Comparison of ENCODE assay signal across 1 cellular context in genomic region chr20:46132705-46133120, GRCh38.
TF ChIP-seq lines count a peak whose summit lies in the region.

No MANE protein-coding gene starts in this region.

TF ChIP-seq in HepG2, 621 proteins besides CTCF, POLR2A, EP300 and RAD21 (continued from another document and continues in another):
- TF ChIP-seq IRF9 (CRISPR knock-in tag; IDR thresholded peaks at IDR 0.05; ENCODE audit: borderline replicate concordance) = no peak
- TF ChIP-seq SRSF1 (optimal IDR thresholded peaks at IDR 0.05; ENCODE audit: low read depth, low read length) = no peak
- 0 out of 2 replicates have a peak, but pooled peaks have one; percentile 49 for TF ChIP-seq ZNF792 (CRISPR knock-in tag; IDR thresholded peaks at IDR 0.05)
- TF ChIP-seq POLR2AphosphoS2 (IDR thresholded peaks at IDR 0.05; ENCODE audit: low read depth, low read length) = no peak
- TF ChIP-seq ZNF891 (CRISPR knock-in tag; IDR thresholded peaks at IDR 0.05) = 0 out of 2 replicates have a peak, but pooled peaks have one; percentile 36
- TF ChIP-seq E2F2 (CRISPR knock-in tag; IDR thresholded peaks at IDR 0.05; ENCODE audit: borderline replicate concordance) = no peak
- TF ChIP-seq MTA3 (CRISPR knock-in tag; IDR thresholded peaks at IDR 0.05) = no peak
- no peak for TF ChIP-seq TFDP2 (CRISPR knock-in tag; IDR thresholded peaks at IDR 0.05)
- TF ChIP-seq MAF1 (CRISPR knock-in tag; IDR thresholded peaks at IDR 0.05; ENCODE audit: borderline replicate concordance) = no peak
- TF ChIP-seq E2F5 (CRISPR knock-in tag; conservative IDR thresholded peaks at IDR 0.05) = no peak
- TF ChIP-seq ZBTB4 (CRISPR knock-in tag; IDR thresholded peaks at IDR 0.05; ENCODE audit: borderline replicate concordance) = no peak
- no peak for TF ChIP-seq ATF2 (CRISPR knock-in tag; IDR thresholded peaks at IDR 0.05)
- TF ChIP-seq ZNF446 (CRISPR knock-in tag; IDR thresholded peaks at IDR 0.05) = no peak
- no peak for TF ChIP-seq SRSF4 (IDR thresholded peaks at IDR 0.05; ENCODE audit: low read depth, low read length, poor library complexity, severe bottlenecking)
- TF ChIP-seq HNF1A (IDR thresholded peaks at IDR 0.05; ENCODE audit: low read depth) = no peak
- no peak for TF ChIP-seq HNF1A (CRISPR knock-in tag; IDR thresholded peaks at IDR 0.05; ENCODE audit: borderline replicate concordance)
- TF ChIP-seq CREB3 (CRISPR knock-in tag; IDR thresholded peaks at IDR 0.05) = no peak
- no peak for TF ChIP-seq NR0B2 (CRISPR knock-in tag; IDR thresholded peaks at IDR 0.05)
- TF ChIP-seq CREBL2 (CRISPR knock-in tag; IDR thresholded peaks at IDR 0.05; ENCODE audit: borderline replicate concordance) = no peak
- no peak for TF ChIP-seq ZNF644 (CRISPR knock-in tag; IDR thresholded peaks at IDR 0.05; ENCODE audit: low read depth)
- no peak for TF ChIP-seq ZBTB43 (CRISPR knock-in tag; conservative IDR thresholded peaks at IDR 0.05)
- no peak for TF ChIP-seq ZNF780A (CRISPR knock-in tag; IDR thresholded peaks at IDR 0.05)
- TF ChIP-seq ZNF615 (CRISPR knock-in tag; IDR thresholded peaks at IDR 0.05; ENCODE audit: borderline replicate concordance) = no peak
- 0 out of 2 replicates have a peak, but pooled peaks have one; percentile 20 for TF ChIP-seq MLX (CRISPR knock-in tag; IDR thresholded peaks at IDR 0.05)
- TF ChIP-seq ZBTB1 (CRISPR knock-in tag; IDR thresholded peaks at IDR 0.05; ENCODE audit: borderline replicate concordance) = no peak
- peak; percentile 41 to 43; a peak in 1 of 4 replicates for TF ChIP-seq HMGXB4 (CRISPR knock-in tag; IDR thresholded peaks at IDR 0.05; ENCODE audit: borderline replicate concordance in 1 of 2, low read depth in 1 of 2)
- no peak for TF ChIP-seq ARNTL (CRISPR knock-in tag; IDR thresholded peaks at IDR 0.05)
- no peak for TF ChIP-seq ZNF18 (CRISPR knock-in tag; IDR thresholded peaks at IDR 0.05; ENCODE audit: insufficient replicate concordance)
- TF ChIP-seq CHD2 (IDR thresholded peaks at IDR 0.05; ENCODE audit: low read depth, low read length) = no peak
- no peak for TF ChIP-seq ZFAT (CRISPR knock-in tag; conservative IDR thresholded peaks at IDR 0.05)
- TF ChIP-seq ZBTB7A (CRISPR knock-in tag; IDR thresholded peaks at IDR 0.05) = no peak
- TF ChIP-seq GATA4 (IDR thresholded peaks at IDR 0.05; ENCODE audit: borderline replicate concordance, low read depth) = no peak
- TF ChIP-seq TCF12 (IDR thresholded peaks at IDR 0.05) = no peak
- TF ChIP-seq TCF12 (CRISPR knock-in tag; IDR thresholded peaks at IDR 0.05) = no peak
- no peak for TF ChIP-seq RBAK (CRISPR knock-in tag; IDR thresholded peaks at IDR 0.05)
- TF ChIP-seq HOXA9 (CRISPR knock-in tag; IDR thresholded peaks at IDR 0.05; ENCODE audit: borderline replicate concordance) = no peak
- TF ChIP-seq ERF (CRISPR knock-in tag; IDR thresholded peaks at IDR 0.05) = peak; percentile 22; the same call in 1 of the 2 replicates
- peak; percentile 83 for TF ChIP-seq XRCC5 (optimal IDR thresholded peaks at IDR 0.05; ENCODE audit: low read length)
- no peak for TF ChIP-seq ZNF720 (CRISPR knock-in tag; IDR thresholded peaks at IDR 0.05)
